19 cellular contexts compared by ENCODE assay signal in genomic region chr3:112230033-112230432, GRCh38.
DNase-seq lines count a peak whose midpoint lies in the region; ATAC-seq, FAIRE-seq and TF ChIP-seq lines count a peak whose summit lies in the region.
"Had no signal": no experiment of that assay in that cellular context is flagged by ENCODE, and none has a peak within 500 bp of the region (broad histone marks: within the 10 kb centered on the region; RNA-seq: fewer than 3 reads in every experiment).

No MANE protein-coding gene starts in this region.

- H3K4me1 ChIP-seq in HepG2 (ENCODE audit: insufficient read depth, low read length) = no peaks in the 10 kb centered on the region
- H3K4me1 ChIP-seq in right lobe of liver = no peaks in the 10 kb centered on the region
- H3K4me1 ChIP-seq in K562 (replicated peaks in 1 of 2; ENCODE audit: control insufficient read depth in 2 of 2, insufficient read depth in 2 of 2, low read length in 2 of 2) = no peaks in the 10 kb centered on the region
- peaks cover 7% of the 10 kb centered on the region; the same call in 1 of the 2 replicates for H3K4me1 ChIP-seq in HAP-1

- no peak for TF ChIP-seq CTCF in HepG2 (CRISPR knock-in tag; IDR thresholded peaks at IDR 0.05)
- no peak for TF ChIP-seq CTCF in right lobe of liver (IDR thresholded peaks at IDR 0.05)
- no peak for TF ChIP-seq CTCF in K562 (IDR thresholded peaks at IDR 0.05 in 2 of 3, conservative IDR thresholded peaks at IDR 0.05 in 1 of 3; ENCODE audit: insufficient read depth in 2 of 3, low read depth in 1 of 3, low read length in 3 of 3)

- H3K27ac ChIP-seq in HepG2 (ENCODE audit: extremely low read length, insufficient read depth, low read length) = no peak overlapping the region
- H3K27ac ChIP-seq in right lobe of liver = no peak overlapping the region
- H3K27ac ChIP-seq in K562 (ENCODE audit: extremely low read depth, low read depth, low read length) = no peak overlapping the region

- no peaks in the 10 kb centered on the region for H3K9me1 ChIP-seq in K562 (ENCODE audit: control insufficient read depth, insufficient read depth, low read length)

- H4K20me1 ChIP-seq in HepG2 (ENCODE audit: insufficient read depth, low read length) (no peaks in the 10 kb centered on the region), K562 (replicated peaks; ENCODE audit: control insufficient read depth, insufficient read depth, low read length) (no peaks in the 10 kb centered on the region)

- CTCF ChIA-PET in HepG2 (lab: Yijun Ruan, JAX; ENCODE audit: low intra/inter-chr PET ratio, low total read pairs) (no interaction called here), K562 (lab: Yijun Ruan, JAX; ENCODE audit: low intra/inter-chr PET ratio) (no interaction called here), HEK293T (lab: Yijun Ruan, JAX) (no interaction called here)

- H3K79me2 ChIP-seq in HepG2 (ENCODE audit: insufficient read depth, low read length) (no peaks in the 10 kb centered on the region), K562 (ENCODE audit: control insufficient read depth, insufficient read depth, low read length) (no peaks in the 10 kb centered on the region)

- H3K4me3 ChIP-seq in HepG2 (replicated peaks in 1 of 3; ENCODE audit: insufficient read depth in 1 of 3, low read depth in 2 of 3, low read length in 3 of 3) (no peak overlapping the region), right lobe of liver (no peak overlapping the region), K562 (no peak overlapping the region), HAP-1 (no peak overlapping the region)
- H3K4me3 ChIP-seq: GM23338 had no signal

- H3K36me3 ChIP-seq in HepG2 (replicated peaks in 1 of 2; ENCODE audit: control insufficient read depth in 1 of 2, insufficient read depth in 2 of 2, low read length in 2 of 2) (no peaks in the 10 kb centered on the region), right lobe of liver (no peaks in the 10 kb centered on the region), K562 (ENCODE audit: control insufficient read depth, insufficient read depth, low read length) (no peaks in the 10 kb centered on the region), HAP-1 (replicated peaks) (no peaks in the 10 kb centered on the region)

- H3K9me3 ChIP-seq in HepG2 (ENCODE audit: low read length) = no peaks in the 10 kb centered on the region
- H3K9me3 ChIP-seq in right lobe of liver = no peaks in the 10 kb centered on the region
- no peaks in the 10 kb centered on the region for H3K9me3 ChIP-seq in K562 (replicated peaks; ENCODE audit: control insufficient read depth, insufficient read depth, low read depth, low read length)
- no peaks in the 10 kb centered on the region; the same call in 1 of the 2 replicates for H3K9me3 ChIP-seq in HAP-1

- TF ChIP-seq RAD21 in HepG2 (CRISPR knock-in tag; IDR thresholded peaks at IDR 0.05) = no peak
- no peak for TF ChIP-seq RAD21 in K562 (CRISPR knock-in tag; conservative IDR thresholded peaks at IDR 0.05 in 1 of 2, IDR thresholded peaks at IDR 0.05 in 1 of 2)

- H2AFZ ChIP-seq in HepG2 (ENCODE audit: low read length) (no peak overlapping the region), K562 (ENCODE audit: low read depth, low read length) (no peak overlapping the region)
- H2AFZ ChIP-seq: GM23338 had no signal

- no peak overlapping the region for H3K4me2 ChIP-seq in HepG2 (ENCODE audit: low read depth, low read length)
- H3K4me2 ChIP-seq in K562 (ENCODE audit: insufficient read depth, low read length) = no peak overlapping the region
- H3K4me2 ChIP-seq: GM23338 had no signal

- H3K9ac ChIP-seq in HepG2 (ENCODE audit: insufficient read depth, low read depth, low read length) = no peak overlapping the region
- H3K9ac ChIP-seq in K562 (ENCODE audit: insufficient read depth in 1 of 2, low read depth in 2 of 2, low read length in 2 of 2) = no peak overlapping the region

- no peak for DNase-seq in HepG2 (ENCODE audit: low spot score)
- DNase-seq in right lobe of liver = no peak
- peak; percentile 2 for DNase-seq in LHCN-M2 (ENCODE audit: low read depth)
- DNase-seq in K562 (ENCODE audit: extremely low read depth in 1 of 4, low spot score in 3 of 4) = no peak
- peak; percentile 2 for DNase-seq in retina
- DNase-seq in dedifferentiated amniotic fluid mesenchymal stem cell (ENCODE audit: extremely low spot score) = no peak
- DNase-seq in HEK293T (ENCODE audit: extremely low spot score) = no peak
- no peak for DNase-seq in HAP-1 (ENCODE audit: low spot score in 2 of 2)
- DNase-seq: 8988T; C1 segment of cervical spinal cord; Calu3; CD4-positive, alpha-beta memory T cell; COR-L47; DMS53; DMS79 treated with DMSO at 0.1 percent for 48 hours; GF-D8; HCEC 1CT had no signal

- TF ChIP-seq EP300 in HepG2 (IDR thresholded peaks at IDR 0.05; ENCODE audit: low read depth in 2 of 2, low read length in 2 of 2) (no peak), HepG2 (CRISPR knock-in tag; IDR thresholded peaks at IDR 0.05; ENCODE audit: borderline replicate concordance) (no peak), K562 (IDR thresholded peaks at IDR 0.05; ENCODE audit: low read length) (no peak)

- in situ Hi-C loops in HepG2 (cut with HindIII; ENCODE audit: extremely low pct_ligation_motif_present, low pct_unique_long_range_greater_than_20kb) = no loop called here
- in situ Hi-C loops in K562 (cut with MboI) = no loop called here
- in situ Hi-C loops in HAP-1 (cut with MboI; ENCODE audit: low sequenced_read_pairs) = no loop called here

- intact Hi-C loops in HepG2 (cut with micrococcal nuclease; ENCODE audit: unreplicated experiment) (no loop called here), right lobe of liver (cut with DNase I) (no loop called here), K562 (cut with micrococcal nuclease) (no loop called here)

- POLR2A ChIA-PET in HepG2 (lab: Yijun Ruan, JAX) (no interaction called here), K562 (lab: Yijun Ruan, JAX) (no interaction called here), HEK293T (lab: Yijun Ruan, JAX) (no interaction called here)

- no peak for ATAC-seq in HepG2
- no peak for ATAC-seq in right lobe of liver
- no peak for ATAC-seq in K562
- ATAC-seq: GM23338 had no signal

- TF ChIP-seq POLR2A in HepG2 (IDR thresholded peaks at IDR 0.05; ENCODE audit: insufficient read depth in 1 of 2, low read depth in 2 of 2, low read length in 2 of 2) = no peak
- no peak for TF ChIP-seq POLR2A in right lobe of liver (IDR thresholded peaks at IDR 0.05)
- TF ChIP-seq POLR2A in K562 (conservative IDR thresholded peaks at IDR 0.05) = no peak

- 0% methylated on average over 1 of the region's 1 CpG for WGBS in HepG2 (ENCODE audit: low lambda C conversion rate)
- 80% methylated on average over 1 of the region's 1 CpG for WGBS in right lobe of liver (ENCODE audit: insufficient coverage, low coverage, low lambda C conversion rate, missing lambda C conversion rate)
- WGBS in K562 (ENCODE audit: insufficient coverage, low coverage, missing lambda C conversion rate) = 0% methylated on average over 1 of the region's 1 CpG

- FAIRE-seq in HepG2 (lab: Jason Lieb, UNC) (no peak), K562 (lab: Jason Lieb, UNC) (no peak)
- FAIRE-seq: H54 had no signal

- H3K27me3 ChIP-seq in HepG2 (ENCODE audit: control insufficient read depth in 1 of 2, insufficient read depth in 2 of 2, low read length in 2 of 2) = no peaks in the 10 kb centered on the region
- no peaks in the 10 kb centered on the region for H3K27me3 ChIP-seq in right lobe of liver
- H3K27me3 ChIP-seq in K562 (ENCODE audit: control insufficient read depth in 2 of 2, insufficient read depth in 2 of 2, low read length in 2 of 2) = no peaks in the 10 kb centered on the region
- no peaks in the 10 kb centered on the region for H3K27me3 ChIP-seq in HAP-1 (ENCODE audit: low read depth)

- BruUV-seq in HepG2 (replicated peaks; lab: Mats Ljungman, UMichigan) (no TSS peak), K562 (replicated peaks; lab: Mats Ljungman, UMichigan) (no TSS peak)

TF ChIP-seq in HepG2, 621 proteins besides CTCF, POLR2A, EP300 and RAD21:
- TF ChIP-seq MAFK (conservative IDR thresholded peaks at IDR 0.05 in 1 of 2, IDR thresholded peaks at IDR 0.05 in 1 of 2; ENCODE audit: low read length in 2 of 2) (peak; percentile 63 to 85), KDM1A (CRISPR knock-in tag; IDR thresholded peaks at IDR 0.05) (no peak), MAFF (IDR thresholded peaks at IDR 0.05; ENCODE audit: low read depth, low read length) (peak; percentile 74)

TF ChIP-seq in K562, 482 proteins besides CTCF, POLR2A, EP300 and RAD21:
- TF ChIP-seq HNRNPL (IDR thresholded peaks at IDR 0.05; ENCODE audit: low read depth, low read length) (no peak), ZNF23 (CRISPR knock-in tag; IDR thresholded peaks at IDR 0.05) (no peak), MAFF (IDR thresholded peaks at IDR 0.05; ENCODE audit: low read length) (peak; percentile 16; the same call in 1 of the 2 replicates), CEBPG (CRISPR knock-in tag; IDR thresholded peaks at IDR 0.05) (no peak), CEBPG (tag; conservative IDR thresholded peaks at IDR 0.05 in 1 of 2, IDR thresholded peaks at IDR 0.05 in 1 of 2) (no peak), ZNF764 (CRISPR knock-in tag; IDR thresholded peaks at IDR 0.05; ENCODE audit: low read depth) (no peak)

TF ChIP-seq in HEK293T, 16 proteins besides CTCF, POLR2A, EP300 and RAD21:
- TF ChIP-seq HDGF (IDR thresholded peaks at IDR 0.05; ENCODE audit: borderline replicate concordance) (no peak), CTBP1 (IDR thresholded peaks at IDR 0.05; ENCODE audit: borderline replicate concordance) (no peak), SUZ12 (IDR thresholded peaks at IDR 0.05) (no peak), FOXM1 (IDR thresholded peaks at IDR 0.05; ENCODE audit: borderline replicate concordance) (no peak), ZNF384 (IDR thresholded peaks at IDR 0.05) (no peak), NFRKB (IDR thresholded peaks at IDR 0.05) (no peak), TARDBP (IDR thresholded peaks at IDR 0.05) (no peak), PKNOX1 (IDR thresholded peaks at IDR 0.05) (no peak), SP1 (IDR thresholded peaks at IDR 0.05) (no peak), FOXA1 (IDR thresholded peaks at IDR 0.05) (no peak), BHLHE40 (IDR thresholded peaks at IDR 0.05; ENCODE audit: borderline replicate concordance) (no peak), L3MBTL2 (conservative IDR thresholded peaks at IDR 0.05) (no peak), ELF4 (IDR thresholded peaks at IDR 0.05) (no peak), LEF1 (IDR thresholded peaks at IDR 0.05; ENCODE audit: borderline replicate concordance) (no peak), ARNT (IDR thresholded peaks at IDR 0.05) (no peak), FOXK2 (IDR thresholded peaks at IDR 0.05) (no peak)

Comparison
In these comparisons a context has a peak if more than half of its experiments do, and no peak if none do; other contexts are left out.
1. DNase-seq: peak in LHCN-M2 (single experiment) and retina (single experiment); none in HepG2 (single experiment), right lobe of liver (0 of 3), K562 (0 of 4), dedifferentiated amniotic fluid mesenchymal stem cell (single experiment), HEK293T (single experiment) and HAP-1 (0 of 2).
2. Of the 241 proteins assayed by ChIP-seq in both HepG2 and K562: peak only in HepG2: MAFK; only in K562: none; in both: MAFF; in neither: 239.